In genomic region chr2:99335911-99336779, GRCh38 we compare ENCODE assay signal across 8 cellular contexts. TPM values are rescaled to one million over a fixed set of nuclear protein-coding genes. Genes with fewer than 3 reads are reported as not detected.
DNase-seq lines count a peak whose midpoint lies in the region; ATAC-seq, FAIRE-seq and TF ChIP-seq lines count a peak whose summit lies in the region.

Gene TXNDC9 (minus strand): TSS chr2:99336333. CDS start chr2:99333210, 3,123 bp downstream.

- H3K27ac ChIP-seq in RWPE1 = peak within 1 kb of the TSS; percentile 94

- H3K4me1 Mint-ChIP-seq in activated T-helper 17 cell treated with anti-CD3 and anti-CD28 coated beads, Interleukin-2, amount 50 U/mL, for 72 hours = peaks cover 8% of the 10 kb centered on the region
- peaks cover 9 to 23% of the 10 kb centered on the region in 2 donors for H3K4me1 Mint-ChIP-seq in natural killer cell treated with Interleukin-12 subunit alpha and Interleukin-12 subunit beta and Interleukin-15 and Interleukin-18, amount 100 ng/mL, for 72 hours (ENCODE audit: low read depth in 2 of 2)

- no peak within 1 kb of the TSS for H3K4me3 Mint-ChIP-seq in activated T-helper 17 cell treated with anti-CD3 and anti-CD28 coated beads, Interleukin-2, amount 50 U/mL, for 72 hours
- no peak within 1 kb of the TSS for H3K4me3 Mint-ChIP-seq in natural killer cell treated with Interleukin-12 subunit alpha and Interleukin-12 subunit beta and Interleukin-15 and Interleukin-18, amount 100 ng/mL, for 72 hours

- DNase-seq in ELF-1 (ENCODE audit: low read depth, low spot score) (peak; percentile 100), H54 (ENCODE audit: insufficient read length, low spot score) (peak; percentile 78), LoVo (ENCODE audit: low spot score) (peak; percentile 99), RWPE1 (ENCODE audit: low spot score) (peak; percentile 99), fibroblast of pulmonary artery (ENCODE audit: low read depth) (peak; percentile 100)
- peak; percentile 99 for DNase-seq in natural killer cell treated with Interleukin-12 subunit alpha and Interleukin-12 subunit beta and Interleukin-15 and Interleukin-18, amount 100 ng/mL, for 72 hours (ENCODE audit: low spot score)
- DNase-seq in stimulated activated naive CD8-positive, alpha-beta T cell treated with anti-CD3 and anti-CD28 coated beads, Interleukin-15, Interleukin-2, amounts not matched to agents 100 U/mL and 50 U/mL, for 24 hours = peak; percentile 97

- FAIRE-seq in H54 (lab: Jason Lieb, UNC) = peak; percentile 91

- POLR2A ChIA-PET in RWPE1 (lab: Yijun Ruan, JAX; ENCODE audit: low non-redundant PET) = interaction anchor here (0.6 to 1.3 kb wide), 5 partner anchors 126 to 195 kb away, joined by 3 read pairs; partner anchors contain the start of genes MITD1 and MRPL30

- H3K4me3 ChIP-seq in fibroblast of pulmonary artery (replicated peaks; ENCODE audit: low read depth, low read length) = peak within 1 kb of the TSS; percentile 97

- H3K27ac Mint-ChIP-seq in activated T-helper 17 cell treated with anti-CD3 and anti-CD28 coated beads, Interleukin-2, amount 50 U/mL, for 72 hours = no peak within 1 kb of the TSS
- no peak within 1 kb of the TSS for H3K27ac Mint-ChIP-seq in natural killer cell treated with Interleukin-12 subunit alpha and Interleukin-12 subunit beta and Interleukin-15 and Interleukin-18, amount 100 ng/mL, for 72 hours

- TF ChIP-seq CTCF in RWPE1 (conservative IDR thresholded peaks at IDR 0.05; ENCODE audit: low read depth) = no peak
- TF ChIP-seq CTCF in fibroblast of pulmonary artery (IDR thresholded peaks at IDR 0.05; ENCODE audit: low read length, missing control alignments) = no peak

- ATAC-seq in activated T-helper 17 cell treated with anti-CD3 and anti-CD28 coated beads, Interleukin-2, amount 50 U/mL, for 72 hours (replicated peaks) = peak; percentile 86
- ATAC-seq in natural killer cell treated with Interleukin-12 subunit alpha and Interleukin-12 subunit beta and Interleukin-15 and Interleukin-18, amount 100 ng/mL, for 72 hours = peak; percentile 90 to 93
- ATAC-seq in stimulated activated naive CD8-positive, alpha-beta T cell treated with anti-CD3 and anti-CD28 coated beads, Interleukin-15, Interleukin-2, amounts not matched to agents 100 U/mL and 50 U/mL, for 24 hours = peak; percentile 82

- peak; percentile 59 for TF ChIP-seq POLR2A in H54 (IDR thresholded peaks at IDR 0.05; ENCODE audit: low read depth, low read length)

- CTCF ChIA-PET in RWPE1 (lab: Yijun Ruan, JAX) = interaction anchor here (0.6 to 1.0 kb wide), 4 partner anchors 49 to 251 kb away, joined by 3 to 5 read pairs (median 4); no protein-coding TSS in a partner anchor

- H3K27me3 Mint-ChIP-seq in activated T-helper 17 cell treated with anti-CD3 and anti-CD28 coated beads, Interleukin-2, amount 50 U/mL, for 72 hours = no peaks in the 10 kb centered on the region
- no peaks in the 10 kb centered on the region for H3K27me3 Mint-ChIP-seq in natural killer cell treated with Interleukin-12 subunit alpha and Interleukin-12 subunit beta and Interleukin-15 and Interleukin-18, amount 100 ng/mL, for 72 hours

- H3K9me3 Mint-ChIP-seq in activated T-helper 17 cell treated with anti-CD3 and anti-CD28 coated beads, Interleukin-2, amount 50 U/mL, for 72 hours = no peaks in the 10 kb centered on the region
- no peaks in the 10 kb centered on the region for H3K9me3 Mint-ChIP-seq in natural killer cell treated with Interleukin-12 subunit alpha and Interleukin-12 subunit beta and Interleukin-15 and Interleukin-18, amount 100 ng/mL, for 72 hours

- H3K36me3 Mint-ChIP-seq in activated T-helper 17 cell treated with anti-CD3 and anti-CD28 coated beads, Interleukin-2, amount 50 U/mL, for 72 hours (ENCODE audit: low read depth) = peaks cover 28% of the 10 kb centered on the region
- H3K36me3 Mint-ChIP-seq in natural killer cell treated with Interleukin-12 subunit alpha and Interleukin-12 subunit beta and Interleukin-15 and Interleukin-18, amount 100 ng/mL, for 72 hours = peaks cover 8% of the 10 kb centered on the region

RNA-seq across cellular contexts. Expression of gene TXNDC9, which starts in this region (rescaled TPM):
- 10 to 100 TPM; 18.6 to 26.8 TPM for total RNA-seq in activated T-helper 17 cell treated with anti-CD3 and anti-CD28 coated beads, Interleukin-2, amount 50 U/mL, for 72 hours
- 10 to 100 TPM; 28.9 to 40.1 TPM for total RNA-seq in natural killer cell treated with Interleukin-12 subunit alpha and Interleukin-12 subunit beta and Interleukin-15 and Interleukin-18, amount 100 ng/mL, for 72 hours

Comparison
In these comparisons a context has a peak if more than half of its experiments do, and no peak if none do; other contexts are left out.
1. Peak in every context shown above with its lines: DNase-seq, ATAC-seq, H3K4me3 ChIP-seq and H3K27ac ChIP-seq.